ENCODE assay signal across 1 cellular context in the genomic region with DNA sequence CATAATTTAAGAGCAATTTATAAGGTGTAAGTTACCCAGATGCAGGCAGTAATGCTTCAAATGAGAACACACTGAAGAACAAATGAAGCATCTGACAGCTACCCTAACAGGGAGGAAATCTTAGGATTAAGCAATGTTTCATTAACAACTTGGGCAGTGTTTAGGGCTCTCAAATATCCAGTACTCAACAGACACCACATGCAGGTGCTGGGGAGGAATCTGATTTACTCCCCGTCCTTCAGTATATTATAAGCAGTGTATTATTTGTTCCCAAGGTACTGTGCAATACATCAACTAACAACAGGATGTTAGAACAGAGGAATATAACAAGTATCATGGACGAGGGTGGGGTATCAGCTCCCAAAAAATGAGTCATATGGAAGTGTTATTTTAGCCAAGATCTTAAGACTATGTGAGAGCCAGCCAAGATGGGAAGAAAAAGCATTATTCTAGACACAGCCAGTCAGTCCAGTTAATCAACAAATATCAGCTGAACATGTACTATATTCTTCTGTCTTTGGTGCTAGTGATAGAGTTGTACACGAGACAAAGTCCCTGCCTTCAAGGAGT.
TF ChIP-seq lines count a peak whose summit lies in the region.

No MANE protein-coding gene starts in this region.

TF ChIP-seq in IMR-90, 13 proteins besides CTCF, POLR2A, EP300 and RAD21 (continued from another document):
- TF ChIP-seq, protein P1, sequence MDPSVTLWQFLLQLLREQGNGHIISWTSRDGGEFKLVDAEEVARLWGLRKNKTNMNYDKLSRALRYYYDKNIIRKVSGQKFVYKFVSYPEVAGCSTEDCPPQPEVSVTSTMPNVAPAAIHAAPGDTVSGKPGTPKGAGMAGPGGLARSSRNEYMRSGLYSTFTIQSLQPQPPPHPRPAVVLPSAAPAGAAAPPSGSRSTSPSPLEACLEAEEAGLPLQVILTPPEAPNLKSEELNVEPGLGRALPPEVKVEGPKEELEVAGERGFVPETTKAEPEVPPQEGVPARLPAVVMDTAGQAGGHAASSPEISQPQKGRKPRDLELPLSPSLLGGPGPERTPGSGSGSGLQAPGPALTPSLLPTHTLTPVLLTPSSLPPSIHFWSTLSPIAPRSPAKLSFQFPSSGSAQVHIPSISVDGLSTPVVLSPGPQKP (IDR thresholded peaks at IDR 0.05; ENCODE audit: borderline replicate concordance, low read depth, low read length), result no peak
- TF ChIP-seq RCOR1 (IDR thresholded peaks at IDR 0.05; ENCODE audit: insufficient replicate concordance, low read length), result no peak
